8 cellular contexts compared by ENCODE assay signal in genomic region chr2:111747410-111748115, GRCh38.
A peak's percentile ranks its signal among the peaks of the same experiment; 100 is the strongest.
DNase-seq lines count a peak whose midpoint lies in the region; ATAC-seq and TF ChIP-seq lines count a peak whose summit lies in the region.
"Not testable (repeated sequence)": the region's sequence is repeated elsewhere in the genome, so short reads cannot be mapped to it uniquely, and the experiment has no call there.

No MANE protein-coding gene starts in this region.

- not testable (repeated sequence) for TF ChIP-seq POLR2A in heart left ventricle (IDR thresholded peaks at IDR 0.05)

- not testable (repeated sequence) for H3K4me1 ChIP-seq in ascending aorta, heart left ventricle

- not testable (repeated sequence) for H3K4me3 ChIP-seq in GM06990 (replicated peaks; ENCODE audit: low read depth, low read length); ascending aorta; heart left ventricle

- DNase-seq in GM06990 (ENCODE audit: extremely low read depth, insufficient read length): not testable (repeated sequence)
- DNase-seq in HT-29 (ENCODE audit: low spot score) (peak; percentile 0), ascending aorta (ENCODE audit: low spot score in 2 of 2) (peak in 1 of 2 donors; percentile 68), heart left ventricle (peak; percentile 49 to 78 (median 53)), posterior cingulate gyrus (peak in 9 of 10 donors; percentile 17 to 92 (median 61))
- DNase-seq in activated CD4-positive, alpha-beta T cell treated with anti-CD3 and anti-CD28 coated beads, Interleukin-2, amount 10 ng/mL, durations not matched to agents 24 days and 14 days: peak; percentile 95
- peak; percentile 23 to 51 for DNase-seq in stimulated activated CD8-positive, alpha-beta memory T cell treated with anti-CD3 and anti-CD28 coated beads, Interleukin-7, amount 100 ng/mL, for 4 hours (ENCODE audit: low read depth in 2 of 2)

- peak; percentile 77 for ATAC-seq in GM21529 (IDR thresholded peaks at IDR 0.05; ENCODE audit: unreplicated experiment)
- peak; percentile 48 to 90 (median 84) for ATAC-seq in heart left ventricle

- WGBS in heart left ventricle, 4 donors: 21 to 56% (median 36%) methylated on average over 4 to 20 of the region's 23 CpGs

- not testable (repeated sequence) for H3K9me3 ChIP-seq in ascending aorta, heart left ventricle

- not testable (repeated sequence) for H3K27ac Mint-ChIP-seq in activated CD4-positive, alpha-beta T cell treated with anti-CD3 and anti-CD28 coated beads, Interleukin-2, amount 10 ng/mL, durations not matched to agents 24 days and 14 days

- H3K36me3 ChIP-seq in GM06990 (ENCODE audit: control insufficient read depth, insufficient read depth, low read length); ascending aorta; heart left ventricle: not testable (repeated sequence)

- intact Hi-C loops in activated CD4-positive, alpha-beta T cell treated with anti-CD3 and anti-CD28 coated beads, Interleukin-2, amount 10 ng/mL, durations not matched to agents 24 days and 14 days (cut with micrococcal nuclease); ascending aorta (cut with DNase I); heart left ventricle (cut with DNase I); posterior cingulate gyrus (cut with DNase I): not testable (repeated sequence)

- not testable (repeated sequence) for H3K4me3 Mint-ChIP-seq in activated CD4-positive, alpha-beta T cell treated with anti-CD3 and anti-CD28 coated beads, Interleukin-2, amount 10 ng/mL, durations not matched to agents 24 days and 14 days

- H3K27me3 Mint-ChIP-seq in activated CD4-positive, alpha-beta T cell treated with anti-CD3 and anti-CD28 coated beads, Interleukin-2, amount 10 ng/mL, durations not matched to agents 24 days and 14 days: peaks cover 11% of the 10 kb centered on the region

- peak; percentile 32 for TF ChIP-seq CTCF in GM06990 (IDR thresholded peaks at IDR 0.05; ENCODE audit: insufficient read depth, low read length, poor library complexity, severe bottlenecking)
- TF ChIP-seq CTCF in ascending aorta (IDR thresholded peaks at IDR 0.05): peak in 2 of 3 experiments; percentile 32 to 58
- TF ChIP-seq CTCF in heart left ventricle (IDR thresholded peaks at IDR 0.05): peak; percentile 41 to 64 (median 54)

- not testable (repeated sequence) for H3K4me1 Mint-ChIP-seq in activated CD4-positive, alpha-beta T cell treated with anti-CD3 and anti-CD28 coated beads, Interleukin-2, amount 10 ng/mL, durations not matched to agents 24 days and 14 days

- not testable (repeated sequence) for H3K27me3 ChIP-seq in GM06990 (replicated peaks; ENCODE audit: control insufficient read depth, insufficient read depth, low read length); ascending aorta; heart left ventricle

- not testable (repeated sequence) for H3K27ac ChIP-seq in ascending aorta, heart left ventricle

- H3K9me3 Mint-ChIP-seq in activated CD4-positive, alpha-beta T cell treated with anti-CD3 and anti-CD28 coated beads, Interleukin-2, amount 10 ng/mL, durations not matched to agents 24 days and 14 days: not testable (repeated sequence)

- H3K36me3 Mint-ChIP-seq in activated CD4-positive, alpha-beta T cell treated with anti-CD3 and anti-CD28 coated beads, Interleukin-2, amount 10 ng/mL, durations not matched to agents 24 days and 14 days (ENCODE audit: low read depth): not testable (repeated sequence)
